In genomic region chr14:93719234-93719633, GRCh38 we compare ENCODE assay signal across 22 cellular contexts.
"Had no signal": no experiment of that assay in that cellular context is flagged by ENCODE, and none has a peak within 500 bp of the region (broad histone marks: within the 10 kb centered on the region; RNA-seq: fewer than 3 reads in every experiment).

No MANE protein-coding gene starts in this region.

- H3K27ac Mint-ChIP-seq: endodermal cell, immature natural killer cell, naive B cell, nephron progenitor cell, progenitor cell of endocrine pancreas had no signal

- H3K4me3 ChIP-seq: lung, pancreas, skin epidermis, stomach, thoracic aorta, transverse colon had no signal

- H3K4me1 ChIP-seq: foreskin keratinocyte, pancreas, stomach, transverse colon had no signal

- H3K4me1 Mint-ChIP-seq: immature natural killer cell, naive B cell had no signal

- H3K36me3 Mint-ChIP-seq: immature natural killer cell, naive B cell had no signal

- H3K36me3 ChIP-seq: pancreas, thoracic aorta, transverse colon had no signal

- H3K27me3 ChIP-seq: foreskin keratinocyte, pancreas, transverse colon had no signal

- H3K9me3 ChIP-seq: pancreas, stomach, thoracic aorta, transverse colon had no signal

- DNase-seq: effector CD4-positive, alpha-beta T cell; erythroblast; foreskin keratinocyte; immature natural killer cell; kidney; left cardiac atrium; left ventricle myocardium superior; mesenchymal stem cell; naive B cell; nephron progenitor cell; pancreas; stimulated activated CD4-positive, alpha-beta T cell treated with anti-CD3 and anti-CD28 coated beads, Interleukin-12 subunit alpha, Interleukin-12 subunit beta, amount 100 ng/mL, for 4 hours; stimulated activated naive CD4-positive, alpha-beta T cell; stomach; substantia nigra; transverse colon had no signal

- H3K27ac ChIP-seq: foreskin keratinocyte, pancreas, skin epidermis, stomach, thoracic aorta, transverse colon had no signal

- ATAC-seq: foreskin keratinocyte, left cardiac atrium, left ventricle myocardium superior, pancreas, sciatic nerve had no signal

- H3K4me3 Mint-ChIP-seq: endodermal cell, immature natural killer cell, naive B cell, nephron progenitor cell had no signal

- H3K9me3 Mint-ChIP-seq: endodermal cell, nephron progenitor cell had no signal
